13 cellular contexts compared by ENCODE assay signal in genomic region chr6:44135173-44135748, GRCh38. TPM values are rescaled to one million over a fixed set of nuclear protein-coding genes. Genes with fewer than 3 reads are reported as not detected.
DNase-seq lines count a peak whose midpoint lies in the region; ATAC-seq and TF ChIP-seq lines count a peak whose summit lies in the region.
"Had no signal": no experiment of that assay in that cellular context is flagged by ENCODE, and none has a peak within 500 bp of the region (broad histone marks: within the 10 kb centered on the region; RNA-seq: fewer than 3 reads in every experiment).

No MANE protein-coding gene starts in this region.

- H4K91ac ChIP-seq in IMR-90 (ENCODE audit: insufficient read depth, low read depth, low read length): no peak overlapping the region

- CTCF ChIA-PET in IMR-90 (lab: Yijun Ruan, JAX): no interaction called here

- H2BK5ac ChIP-seq in IMR-90 (ENCODE audit: low read depth, low read length, poor library complexity, severe bottlenecking): no peak overlapping the region

- H3K14ac ChIP-seq in IMR-90 (replicated peaks; ENCODE audit: low read depth, low read length): no peak overlapping the region

- BruUV-seq in IMR-90 (replicated peaks; lab: Mats Ljungman, UMichigan): no TSS peak

- no peak overlapping the region for H4K5ac ChIP-seq in IMR-90 (ENCODE audit: low read depth, low read length)

- no peak for TF ChIP-seq POLR2A in IMR-90 (IDR thresholded peaks at IDR 0.05; ENCODE audit: low read depth, low read length)

- H2AK9ac ChIP-seq in IMR-90 (replicated peaks; ENCODE audit: low read depth, low read length, poor library complexity): peak overlapping the region; percentile 3

- no peak overlapping the region for H2BK120ac ChIP-seq in IMR-90 (ENCODE audit: low read depth, low read length)

- H3K9ac ChIP-seq in IMR-90 (ENCODE audit: low read depth, low read length): no peak overlapping the region
- H3K9ac ChIP-seq: GM23248 had no signal

- no peak for TF ChIP-seq RAD21 in IMR-90 (IDR thresholded peaks at IDR 0.05; ENCODE audit: low read length)

- H3K27ac Mint-ChIP-seq in brain (peak overlapping the region; percentile 88 to 92 (median 90)), type B pancreatic cell (peak overlapping the region; percentile 36), CD14-positive monocyte (peak overlapping the region in 1 of 7 donors; percentile 3)

- no peak overlapping the region for H2AK5ac ChIP-seq in IMR-90 (ENCODE audit: low read depth, low read length)

- TF ChIP-seq CTCF in IMR-90 (conservative IDR thresholded peaks at IDR 0.05; ENCODE audit: low read depth, low read length) (no peak), brain (conservative IDR thresholded peaks at IDR 0.05) (no peak), type B pancreatic cell (conservative IDR thresholded peaks at IDR 0.05) (no peak), CD14-positive monocyte (IDR thresholded peaks at IDR 0.05) (no peak)

- H3K27me3 ChIP-seq in IMR-90 (ENCODE audit: control insufficient read depth, insufficient read depth, low read length): no peaks in the 10 kb centered on the region

- in situ Hi-C loops in IMR-90 (cut with MboI; ENCODE audit: low sequenced_read_pairs): no loop called here

- no peak overlapping the region for H3K27ac ChIP-seq in IMR-90 (ENCODE audit: insufficient read depth, low read length)
- H3K27ac ChIP-seq: GM23248 had no signal

- H3K9me3 ChIP-seq in IMR-90 (ENCODE audit: control insufficient read depth, insufficient read depth, low read length): no peaks in the 10 kb centered on the region

- H4K8ac ChIP-seq in IMR-90 (ENCODE audit: low read depth in 2 of 2, low read length in 2 of 2): no peak overlapping the region

- H3K9me1 ChIP-seq in IMR-90 (ENCODE audit: insufficient read depth, low read length): peaks cover 8% of the 10 kb centered on the region; the same call in 1 of the 2 replicates

- DNase-seq in IMR-90 (no peak), middle frontal gyrus (ENCODE audit: extremely low spot score, low spot score) (peak; percentile 8), type B pancreatic cell (ENCODE audit: extremely low spot score, unreplicated experiment) (no peak), T-helper 9 cell (no peak), CD14-positive monocyte (ENCODE audit: low spot score) (no peak)
- no peak for DNase-seq in activated CD4-positive, alpha-beta T cell treated with anti-CD3 and anti-CD28 coated beads, Interleukin-2, amount 50 U/mL, for 1 hour
- DNase-seq: C1 segment of cervical spinal cord, GM23248, KBM-7, NCI-H1436 treated with DMSO at 0.1 percent for 48 hours, NCI-H226 had no signal

- H3K36me3 Mint-ChIP-seq in brain (peaks cover 35% of the 10 kb centered on the region), type B pancreatic cell (peaks cover 3% of the 10 kb centered on the region), CD14-positive monocyte (peaks cover 56 to 65% of the 10 kb centered on the region in 2 donors)

- H3K27me3 Mint-ChIP-seq in brain (no peaks in the 10 kb centered on the region), type B pancreatic cell (no peaks in the 10 kb centered on the region), CD14-positive monocyte (ENCODE audit: low read depth in 3 of 3) (peaks cover 2 to 5% (median 4%) of the 10 kb centered on the region in 3 donors)

- H3K4me1 Mint-ChIP-seq in brain (peaks cover 49% of the 10 kb centered on the region), type B pancreatic cell (ENCODE audit: unreplicated experiment) (peaks cover 41% of the 10 kb centered on the region), CD14-positive monocyte (peaks cover 15% of the 10 kb centered on the region)

- no peak overlapping the region for H3K56ac ChIP-seq in IMR-90 (ENCODE audit: extremely low read depth, insufficient read depth, low read length)

- H3K9me3 Mint-ChIP-seq in brain (no peaks in the 10 kb centered on the region), type B pancreatic cell (no peaks in the 10 kb centered on the region), CD14-positive monocyte (no peaks in the 10 kb centered on the region)

- 73% methylated on average over 2 of the region's 10 CpGs; no CpG with 5 or more reads in 1 of the 2 experiments for WGBS in IMR-90 (ENCODE audit: extremely low coverage in 2 of 2, insufficient read length in 1 of 2), 2 experiments

- H3K79me1 ChIP-seq in IMR-90 (ENCODE audit: low read depth in 1 of 2, low read length in 2 of 2): peaks cover 18 to 47% of the 10 kb centered on the region in 2 experiments

- peak overlapping the region; percentile 63 to 68 (median 67) for H3K4me3 Mint-ChIP-seq in brain
- peak overlapping the region; percentile 7 for H3K4me3 Mint-ChIP-seq in type B pancreatic cell
- no peak overlapping the region for H3K4me3 Mint-ChIP-seq in CD14-positive monocyte

- no peak overlapping the region for H3K18ac ChIP-seq in IMR-90 (ENCODE audit: low read depth, low read length)

- H3K4me2 ChIP-seq in IMR-90 (ENCODE audit: low read depth, low read length): no peak overlapping the region

- no peak overlapping the region for H2BK15ac ChIP-seq in IMR-90 (ENCODE audit: low read depth, low read length)

- peaks cover 7% of the 10 kb centered on the region; the same call in 1 of the 2 replicates for H3K4me1 ChIP-seq in IMR-90 (ENCODE audit: control insufficient read depth, insufficient read depth, low read length)

- no peak overlapping the region for H3K4ac ChIP-seq in IMR-90 (ENCODE audit: low read depth, low read length)

- dilution Hi-C loops in IMR-90 (cut with HindIII; ENCODE audit: low sequenced_read_pairs, unreplicated experiment): no loop called here

- POLR2A ChIA-PET in IMR-90 (lab: Charles Lee; ENCODE audit: unreplicated experiment): no interaction called here

- H3K23ac ChIP-seq in IMR-90 (ENCODE audit: low read depth, low read length): no peak overlapping the region

- no peak overlapping the region for H2BK20ac ChIP-seq in IMR-90 (ENCODE audit: low read depth, low read length)

- H3K4me3 ChIP-seq in IMR-90 (ENCODE audit: insufficient read depth, low read depth, low read length): no peak overlapping the region
- H3K4me3 ChIP-seq: GM23248 had no signal

- ATAC-seq in IMR-90 (ENCODE audit: low read depth): no peak

- H4K20me1 ChIP-seq in IMR-90 (ENCODE audit: insufficient read depth, low read length): peaks cover 9% of the 10 kb centered on the region

- no peak overlapping the region for H2AFZ ChIP-seq in IMR-90 (replicated peaks; ENCODE audit: low read length, poor library complexity)
- H2AFZ ChIP-seq: GM23248 had no signal

- intact Hi-C loops in IMR-90 (cut with micrococcal nuclease): no loop called here
- intact Hi-C loops in CD14-positive monocyte (cut with micrococcal nuclease): no loop called here

- peaks cover 40% of the 10 kb centered on the region for H3K36me3 ChIP-seq in IMR-90 (ENCODE audit: control insufficient read depth, insufficient read depth, low read length)

TF ChIP-seq in IMR-90, 13 proteins besides CTCF, POLR2A, EP300 and RAD21 (continues in another document):
- no peak for TF ChIP-seq MAFK (IDR thresholded peaks at IDR 0.05; ENCODE audit: low read depth, low read length)
- TF ChIP-seq, protein P1, sequence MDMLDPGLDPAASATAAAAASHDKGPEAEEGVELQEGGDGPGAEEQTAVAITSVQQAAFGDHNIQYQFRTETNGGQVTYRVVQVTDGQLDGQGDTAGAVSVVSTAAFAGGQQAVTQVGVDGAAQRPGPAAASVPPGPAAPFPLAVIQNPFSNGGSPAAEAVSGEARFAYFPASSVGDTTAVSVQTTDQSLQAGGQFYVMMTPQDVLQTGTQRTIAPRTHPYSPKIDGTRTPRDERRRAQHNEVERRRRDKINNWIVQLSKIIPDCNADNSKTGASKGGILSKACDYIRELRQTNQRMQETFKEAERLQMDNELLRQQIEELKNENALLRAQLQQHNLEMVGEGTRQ (IDR thresholded peaks at IDR 0.05; ENCODE audit: low read depth, low read length): no peak
- TF ChIP-seq MAZ (IDR thresholded peaks at IDR 0.05; ENCODE audit: borderline replicate concordance, low read depth, low read length): no peak
- no peak for TF ChIP-seq SMC3 (IDR thresholded peaks at IDR 0.05; ENCODE audit: low read depth, low read length)
- TF ChIP-seq MXI1 (IDR thresholded peaks at IDR 0.05; ENCODE audit: borderline replicate concordance, low read depth, low read length): no peak
- TF ChIP-seq, protein P2, sequence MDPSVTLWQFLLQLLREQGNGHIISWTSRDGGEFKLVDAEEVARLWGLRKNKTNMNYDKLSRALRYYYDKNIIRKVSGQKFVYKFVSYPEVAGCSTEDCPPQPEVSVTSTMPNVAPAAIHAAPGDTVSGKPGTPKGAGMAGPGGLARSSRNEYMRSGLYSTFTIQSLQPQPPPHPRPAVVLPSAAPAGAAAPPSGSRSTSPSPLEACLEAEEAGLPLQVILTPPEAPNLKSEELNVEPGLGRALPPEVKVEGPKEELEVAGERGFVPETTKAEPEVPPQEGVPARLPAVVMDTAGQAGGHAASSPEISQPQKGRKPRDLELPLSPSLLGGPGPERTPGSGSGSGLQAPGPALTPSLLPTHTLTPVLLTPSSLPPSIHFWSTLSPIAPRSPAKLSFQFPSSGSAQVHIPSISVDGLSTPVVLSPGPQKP (IDR thresholded peaks at IDR 0.05; ENCODE audit: borderline replicate concordance, low read depth, low read length): no peak
- no peak for TF ChIP-seq FOS (IDR thresholded peaks at IDR 0.05; ENCODE audit: low read depth, low read length)
- no peak for TF ChIP-seq CHD1 (IDR thresholded peaks at IDR 0.05; ENCODE audit: low read depth, low read length)

RNA-seq across cellular contexts. Expression of gene TMEM63B, which starts 7.9 kb away (rescaled TPM):
- total RNA-seq in IMR-90 (2012; rRNA removed) (12.2 and 12.8 TPM in 2 replicates), type B pancreatic cell (ENCODE audit: low replicate concordance) (45.5 and 57.5 TPM in 2 replicates)
- polyA plus RNA-seq in IMR-90 (2012; rRNA removed) (42.6 and 45.6 TPM in 2 replicates), brain (ENCODE audit: insufficient read depth, low read depth, low replicate concordance) (48.2 TPM), CD14-positive monocyte (1 to 10 TPM; 1.3 to 1.9 TPM)
- 18.6 and 55.2 TPM in 2 replicates for polyA plus RNA-seq in IMR-90 (2012; cell fraction: cytosol; rRNA removed)
- polyA plus RNA-seq in IMR-90 (2012; cell fraction: nucleus; rRNA removed; ENCODE audit: low replicate concordance): 129 TPM in 2 replicates

RNA-seq across cellular contexts. Expression of gene MRPL14, which starts 8.0 kb away (rescaled TPM):
- 43.7 and 52.8 TPM in 2 replicates for total RNA-seq in IMR-90 (2012; rRNA removed)
- 87.9 and 102 TPM in 2 replicates for polyA plus RNA-seq in IMR-90 (2012; rRNA removed)
- polyA plus RNA-seq in IMR-90 (2012; cell fraction: cytosol; rRNA removed): 107 and 112 TPM in 2 replicates
- 25.7 and 42.9 TPM in 2 replicates for polyA plus RNA-seq in IMR-90 (2012; cell fraction: nucleus; rRNA removed; ENCODE audit: low replicate concordance)
- 72.7 TPM for polyA plus RNA-seq in brain (ENCODE audit: insufficient read depth, low read depth, low replicate concordance)
- 45.5 and 53.7 TPM in 2 replicates for total RNA-seq in type B pancreatic cell (ENCODE audit: low replicate concordance)
- 10 to 100 TPM; 78.2 to 91.5 TPM for polyA plus RNA-seq in CD14-positive monocyte

RNA-seq across cellular contexts. Expression of gene CAPN11, which starts 23.4 kb away (rescaled TPM):
- total RNA-seq in IMR-90 (2012; rRNA removed) (not detected in 2 replicates), type B pancreatic cell (ENCODE audit: low replicate concordance) (not detected in 2 replicates)
- polyA plus RNA-seq in IMR-90 (2012; rRNA removed) (not detected in 2 replicates), brain (ENCODE audit: insufficient read depth, low read depth, low replicate concordance) (not detected), CD14-positive monocyte (not detected)
- polyA plus RNA-seq in IMR-90 (2012; cell fraction: cytosol; rRNA removed): 0.01 TPM in 1 of 2 replicates, not detected in the other
- 0.10 and 0.24 TPM in 2 replicates for polyA plus RNA-seq in IMR-90 (2012; cell fraction: nucleus; rRNA removed; ENCODE audit: low replicate concordance)
- total RNA-seq: GM23248, SK-MEL-5 had no signal
- polyA plus RNA-seq: GM23248 had no signal

Comparison
In these comparisons a context has a peak if more than half of its experiments do, and no peak if none do; other contexts are left out.
1. H3K4me3 Mint-ChIP-seq: peak in brain (5 of 5) and type B pancreatic cell (single experiment); none in CD14-positive monocyte (0 of 2).
2. RNA of gene TMEM63B, which starts 7.9 kb away (polyA plus RNA-seq): 48.2 TPM in brain (single experiment) and 18.6 to 129 TPM in IMR-90; 1.3 to 1.9 TPM in CD14-positive monocyte; every median in the first group is over 4 times any median in the second.